15 cellular contexts compared by ENCODE assay signal in genomic region chr1:87572891-87573290, GRCh38.
A peak's percentile ranks its signal among the peaks of the same experiment; 100 is the strongest.
DNase-seq lines count a peak whose midpoint lies in the region; ATAC-seq and TF ChIP-seq lines count a peak whose summit lies in the region.
"Had no signal": no experiment of that assay in that cellular context is flagged by ENCODE, and none has a peak within 500 bp of the region (broad histone marks: within the 10 kb centered on the region; RNA-seq: fewer than 3 reads in every experiment).

No MANE protein-coding gene starts in this region.

- 0 out of 2 replicates have a peak overlapping the region, but pooled peaks have one; percentile 59 for H2AFZ ChIP-seq in GM23338

- no peak for ATAC-seq in GM23338
- ATAC-seq in T-cell (replicated peaks in 1 of 4), result no peak
- ATAC-seq in right cardiac atrium, result no peak

- H3K27me3 Mint-ChIP-seq in GM23338 (ENCODE audit: insufficient read depth, low read depth, poor library complexity), result no peaks in the 10 kb centered on the region
- H3K27me3 Mint-ChIP-seq in T-cell, result peaks cover 0 to 8% of the 10 kb centered on the region in 2 donors
- H3K27me3 Mint-ChIP-seq: CD4-positive, CD25-positive, alpha-beta regulatory T cell had no signal

- H3K9me3 ChIP-seq in A673 (ENCODE audit: low read depth, low read length, poor library complexity, severe bottlenecking) (no peaks in the 10 kb centered on the region), SJCRH30 (replicated peaks) (no peaks in the 10 kb centered on the region), right cardiac atrium (ENCODE audit: control insufficient read depth, low read length) (no peaks in the 10 kb centered on the region)
- H3K9me3 ChIP-seq: BE2C, HAP-1 had no signal

- no peak for TF ChIP-seq CTCF in A673 (conservative IDR thresholded peaks at IDR 0.05; ENCODE audit: low read depth, low read length)
- no peak for TF ChIP-seq CTCF in GM23338 (conservative IDR thresholded peaks at IDR 0.05; ENCODE audit: low read depth in 2 of 2)

- H3K27ac ChIP-seq in A673 (ENCODE audit: low read depth, low read length, poor library complexity, severe bottlenecking) (no peak overlapping the region), GM23338 (ENCODE audit: low read depth) (no peak overlapping the region), SJCRH30 (no peak overlapping the region), right cardiac atrium (ENCODE audit: low read length) (no peak overlapping the region)

- WGBS in right cardiac atrium, result 88% methylated on average over 2 of the region's 2 CpGs

- CTCF ChIA-PET in A673 (lab: Charles Lee), result no interaction called here
- CTCF ChIA-PET in T-cell (lab: Charles Lee), result interaction anchor here in 1 of 2 donors (0.7 kb wide), 1 partner anchor 60 kb away, joined by 3 read pairs; no protein-coding TSS in a partner anchor

- H4K20me1 ChIP-seq in GM23338 (replicated peaks; ENCODE audit: insufficient read depth), result no peaks in the 10 kb centered on the region

- H3K4me3 Mint-ChIP-seq in GM23338, result no peak overlapping the region
- H3K4me3 Mint-ChIP-seq in T-cell, result no peak overlapping the region
- H3K4me3 Mint-ChIP-seq: CD4-positive, CD25-positive, alpha-beta regulatory T cell; CD8-positive, alpha-beta memory T cell had no signal

- H3K9me3 Mint-ChIP-seq in GM23338 (no peaks in the 10 kb centered on the region), T-cell (no peaks in the 10 kb centered on the region)
- H3K9me3 Mint-ChIP-seq: CD8-positive, alpha-beta memory T cell had no signal

- no peaks in the 10 kb centered on the region for H3F3A ChIP-seq in GM23338 (replicated peaks; ENCODE audit: low read depth)

- no peaks in the 10 kb centered on the region for H3K4me1 Mint-ChIP-seq in GM23338
- no peaks in the 10 kb centered on the region for H3K4me1 Mint-ChIP-seq in T-cell
- H3K4me1 Mint-ChIP-seq: CD4-positive, CD25-positive, alpha-beta regulatory T cell; CD8-positive, alpha-beta memory T cell had no signal

- no peak overlapping the region for H3K27ac Mint-ChIP-seq in GM23338
- H3K27ac Mint-ChIP-seq in T-cell, result no peak overlapping the region
- H3K27ac Mint-ChIP-seq: CD4-positive, CD25-positive, alpha-beta regulatory T cell; CD8-positive, alpha-beta memory T cell had no signal

- H3K4me1 ChIP-seq in A673 (ENCODE audit: insufficient read depth, low read length, poor library complexity, severe bottlenecking) (no peaks in the 10 kb centered on the region), GM23338 (ENCODE audit: insufficient read depth) (no peaks in the 10 kb centered on the region), SJCRH30 (peaks cover 8% of the 10 kb centered on the region), right cardiac atrium (ENCODE audit: control insufficient read depth, insufficient read depth, low read length) (no peaks in the 10 kb centered on the region)
- H3K4me1 ChIP-seq: BE2C, HAP-1 had no signal

- H3K36me3 Mint-ChIP-seq in GM23338 (ENCODE audit: low read depth) (no peaks in the 10 kb centered on the region), T-cell (no peaks in the 10 kb centered on the region)
- H3K36me3 Mint-ChIP-seq: CD4-positive, CD25-positive, alpha-beta regulatory T cell; CD8-positive, alpha-beta memory T cell had no signal

- intact Hi-C loops in A673 (cut with micrococcal nuclease; ENCODE audit: unreplicated experiment) (no loop called here), right cardiac atrium (cut with DNase I) (no loop called here)

- H3K4me3 ChIP-seq in A673 (ENCODE audit: low read depth, low read length, poor library complexity, severe bottlenecking) (no peak overlapping the region), GM23338 (no peak overlapping the region), SJCRH30 (no peak overlapping the region), right cardiac atrium (ENCODE audit: low read length) (no peak overlapping the region)
- H3K4me3 ChIP-seq: HAP-1 had no signal

- no peaks in the 10 kb centered on the region for H3K9me2 ChIP-seq in GM23338 (ENCODE audit: insufficient read depth)

- H3K79me2 ChIP-seq in GM23338 (replicated peaks; ENCODE audit: insufficient read depth), result no peaks in the 10 kb centered on the region

- peak; percentile 48 for DNase-seq in A673 (ENCODE audit: low spot score)
- no peak for DNase-seq in GM23338 (ENCODE audit: low spot score)
- DNase-seq in NCI-H524 treated with DMSO at 0.1 percent for 48 hours (lab: John Stamatoyannopoulos, UW), result peak; percentile 83
- peak; percentile 75 to 91 for DNase-seq in SJCRH30
- DNase-seq in T-cell, result no peak
- DNase-seq in stimulated activated CD4-positive, alpha-beta T cell treated with anti-CD3 and anti-CD28 coated beads, Interleukin-4, amount 100 ng/mL, for 24 hours, result no peak
- DNase-seq in right cardiac atrium, result no peak
- DNase-seq in activated naive CD4-positive, alpha-beta T cell (lab: John Stamatoyannopoulos, UW), result no peak
- DNase-seq: ACHN; BE2C; C1 segment of cervical spinal cord; CD4-positive, CD25-positive, alpha-beta regulatory T cell; CD8-positive, alpha-beta memory T cell; COR-L47 had no signal

- H3K27me3 ChIP-seq in A673 (replicated peaks; ENCODE audit: insufficient read depth, low read depth, low read length, poor library complexity), result no peaks in the 10 kb centered on the region
- H3K27me3 ChIP-seq in GM23338 (ENCODE audit: insufficient read depth), result no peaks in the 10 kb centered on the region
- H3K27me3 ChIP-seq in SJCRH30, result no peaks in the 10 kb centered on the region
- no peaks in the 10 kb centered on the region for H3K27me3 ChIP-seq in right cardiac atrium (ENCODE audit: control insufficient read depth, insufficient read depth)
- H3K27me3 ChIP-seq: BE2C had no signal

- POLR2A ChIA-PET in A673 (lab: Charles Lee; ENCODE audit: low non-redundant PET), result no interaction called here
- POLR2A ChIA-PET in T-cell (lab: Charles Lee), result no interaction called here

- BruUV-seq in A673 (replicated peaks; lab: Mats Ljungman, UMichigan), result no TSS peak

- no peak overlapping the region for H3K4me2 ChIP-seq in GM23338

- no peaks in the 10 kb centered on the region for H3K36me3 ChIP-seq in A673 (ENCODE audit: insufficient read depth, low read length, poor library complexity, severe bottlenecking)
- H3K36me3 ChIP-seq in GM23338 (ENCODE audit: insufficient read depth), result no peaks in the 10 kb centered on the region
- no peaks in the 10 kb centered on the region for H3K36me3 ChIP-seq in SJCRH30
- H3K36me3 ChIP-seq: BE2C, HAP-1 had no signal

TF ChIP-seq in GM23338, 12 proteins besides CTCF, POLR2A, EP300 and RAD21:
- TF ChIP-seq JUNB (IDR thresholded peaks at IDR 0.05; ENCODE audit: unreplicated experiment), result no peak

Comparison
In these comparisons a context has a peak if more than half of its experiments do, and no peak if none do; other contexts are left out.
1. DNase-seq: peak in A673 (single experiment), NCI-H524 treated with DMSO at 0.1 percent for 48 hours (single experiment) and SJCRH30 (2 of 2); none in GM23338 (single experiment), T-cell (0 of 34), stimulated activated CD4-positive, alpha-beta T cell treated with anti-CD3 and anti-CD28 coated beads, Interleukin-4, amount 100 ng/mL, for 24 hours (single experiment), right cardiac atrium (0 of 3) and activated naive CD4-positive, alpha-beta T cell (0 of 4).